In the genomic region with DNA sequence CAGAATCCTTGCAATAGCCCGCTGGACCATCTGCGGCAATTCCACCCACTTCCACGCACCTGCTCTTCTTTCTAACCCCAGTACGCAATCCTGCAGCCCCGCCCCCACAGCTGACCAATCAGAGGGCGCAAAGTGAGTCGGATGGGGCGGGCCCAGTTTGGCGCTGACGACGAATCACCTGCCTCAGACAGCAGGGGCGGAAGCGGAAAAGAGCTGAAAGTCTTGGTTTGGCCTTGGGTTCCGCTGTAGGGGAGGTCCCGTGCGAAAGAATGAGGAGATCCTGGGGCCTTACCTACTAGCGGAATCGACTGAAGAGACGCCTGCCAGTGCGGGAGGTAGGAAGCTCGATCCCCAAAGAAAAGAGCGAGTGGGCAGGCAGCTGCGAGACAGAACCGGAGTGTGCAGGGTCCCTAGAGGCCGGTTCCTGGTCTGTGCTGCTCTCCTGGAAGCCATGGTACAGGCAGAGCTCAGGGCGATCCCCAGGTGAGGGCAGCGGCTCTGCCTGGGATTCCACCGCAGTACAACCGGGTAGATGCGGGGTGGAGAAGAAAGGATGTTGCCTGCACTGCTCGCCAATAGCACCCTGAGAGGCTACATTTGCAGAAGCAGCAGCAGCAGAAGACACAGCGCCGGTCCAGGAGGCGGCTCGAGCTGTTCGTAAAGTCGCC, we compare ENCODE assay signal across 8 cellular contexts. TPM values are rescaled to one million over a fixed set of nuclear protein-coding genes. Genes with fewer than 3 reads are reported as not detected.
A peak's percentile ranks its signal among the peaks of the same experiment; 100 is the strongest.
DNase-seq lines count a peak whose midpoint lies in the region; ATAC-seq, FAIRE-seq and TF ChIP-seq lines count a peak whose summit lies in the region.

TSS of gene TMEM184C (plus strand) at position 225 of the 668 bp plus-strand sequence. CDS start 560 bp downstream, outside the sequence.

- ATAC-seq in GM18502 (IDR thresholded peaks at IDR 0.05; ENCODE audit: poor library complexity, unreplicated experiment) (peak; percentile 100), HG02970 (IDR thresholded peaks at IDR 0.05; ENCODE audit: low FRiP score, unreplicated experiment) (peak; percentile 100), right cardiac atrium (peak; percentile 99 to 100)

- no peak for TF ChIP-seq CTCF in astrocyte (IDR thresholded peaks at IDR 0.05; ENCODE audit: insufficient read depth, low read depth, low read length)
- TF ChIP-seq CTCF in uterus (IDR thresholded peaks at IDR 0.05): no peak

- peaks cover 15% of the 10 kb centered on the region for H3K36me3 Mint-ChIP-seq in T-helper 2 cell treated with Interferon-gamma antibody and Interleukin-4, amounts not matched to agents 5 μg/mL and 100 μg/mL, for 36 hours (ENCODE audit: low read depth)
- H3K36me3 Mint-ChIP-seq in astrocyte (ENCODE audit: low read depth, unreplicated experiment): no peaks in the 10 kb centered on the region

- peaks cover 2% of the 10 kb centered on the region for H3K36me3 ChIP-seq in astrocyte (ENCODE audit: insufficient read depth, low read length)
- no peaks in the 10 kb centered on the region for H3K36me3 ChIP-seq in uterus

- peaks cover 50% of the 10 kb centered on the region for H3K79me2 ChIP-seq in astrocyte (ENCODE audit: insufficient read depth, low read length)

- H3K27me3 Mint-ChIP-seq in T-helper 2 cell treated with Interferon-gamma antibody and Interleukin-4, amounts not matched to agents 5 μg/mL and 100 μg/mL, for 36 hours (ENCODE audit: low read depth): peaks cover 18% of the 10 kb centered on the region
- no peaks in the 10 kb centered on the region for H3K27me3 Mint-ChIP-seq in astrocyte (ENCODE audit: low read depth, unreplicated experiment)

- H3K9me3 Mint-ChIP-seq in T-helper 2 cell treated with Interferon-gamma antibody and Interleukin-4, amounts not matched to agents 5 μg/mL and 100 μg/mL, for 36 hours: no peaks in the 10 kb centered on the region
- no peaks in the 10 kb centered on the region for H3K9me3 Mint-ChIP-seq in astrocyte (ENCODE audit: unreplicated experiment)

- H3K4me3 ChIP-seq in astrocyte (ENCODE audit: insufficient read depth, low read depth, low read length) (peak within 1 kb of the TSS; percentile 97), right cardiac atrium (ENCODE audit: low read length) (peak within 1 kb of the TSS; percentile 81), uterus (peak within 1 kb of the TSS; percentile 80 to 85)

- WGBS in right cardiac atrium: under 1% methylated on average over 37 of the region's 37 CpGs

- H3K27me3 ChIP-seq in astrocyte (ENCODE audit: insufficient read depth, low read length) (no peaks in the 10 kb centered on the region), right cardiac atrium (ENCODE audit: control insufficient read depth, insufficient read depth) (no peaks in the 10 kb centered on the region), uterus (no peaks in the 10 kb centered on the region)

- peaks cover 14% of the 10 kb centered on the region for H4K20me1 ChIP-seq in astrocyte (ENCODE audit: insufficient read depth, low read length)

- H3K27ac ChIP-seq in astrocyte (ENCODE audit: low read depth, low read length) (peak within 1 kb of the TSS; percentile 87), right cardiac atrium (ENCODE audit: low read length) (peak within 1 kb of the TSS; percentile 51), uterus (peak within 1 kb of the TSS; percentile 59 to 79)

- intact Hi-C loops in right cardiac atrium (cut with DNase I) (no loop called here), uterus (cut with DNase I; ENCODE audit: low total_unique reads) (no loop called here)

- peak; percentile 73 for FAIRE-seq in astrocyte (lab: Jason Lieb, UNC)

- peak; percentile 48 to 63 for TF ChIP-seq POLR2A in uterus (IDR thresholded peaks at IDR 0.05)

- H3K4me2 ChIP-seq in astrocyte (ENCODE audit: low read length): peak within 1 kb of the TSS; percentile 93

- H3K9me3 ChIP-seq in astrocyte (ENCODE audit: insufficient read depth, low read depth, low read length) (no peaks in the 10 kb centered on the region), right cardiac atrium (ENCODE audit: control insufficient read depth, low read length) (no peaks in the 10 kb centered on the region), uterus (no peaks in the 10 kb centered on the region)

- H3K4me1 Mint-ChIP-seq in T-helper 2 cell treated with Interferon-gamma antibody and Interleukin-4, amounts not matched to agents 5 μg/mL and 100 μg/mL, for 36 hours (ENCODE audit: low read depth): peaks cover 24% of the 10 kb centered on the region
- peaks cover 11% of the 10 kb centered on the region for H3K4me1 Mint-ChIP-seq in astrocyte (ENCODE audit: low read depth, unreplicated experiment)

- H2AFZ ChIP-seq in astrocyte (ENCODE audit: low read depth, low read length): peak within 1 kb of the TSS; percentile 96

- H3K27ac Mint-ChIP-seq in T-helper 2 cell treated with Interferon-gamma antibody and Interleukin-4, amounts not matched to agents 5 μg/mL and 100 μg/mL, for 36 hours: peak within 1 kb of the TSS; percentile 97
- H3K27ac Mint-ChIP-seq in astrocyte (ENCODE audit: unreplicated experiment): peak within 1 kb of the TSS; percentile 86

- DNase-seq in NCI-H1930 (lab: John Stamatoyannopoulos, UW) (peak; percentile 92), astrocyte (ENCODE audit: low read depth) (peak; percentile 88), right cardiac atrium (peak; percentile 98 to 100 (median 99)), pulmonary artery endothelial cell (ENCODE audit: low read depth, low spot score) (peak; percentile 78), uterus (peak; percentile 97)
- DNase-seq in T-helper 2 cell treated with Interferon-gamma antibody and Interleukin-4, amounts not matched to agents 5 μg/mL and 100 μg/mL, for 36 hours (ENCODE audit: low spot score): peak; percentile 97

- peak within 1 kb of the TSS; percentile 92 for H3K9ac ChIP-seq in astrocyte (ENCODE audit: low read length)

- H3K4me1 ChIP-seq in astrocyte (ENCODE audit: insufficient read depth, low read length): peaks cover 4% of the 10 kb centered on the region
- H3K4me1 ChIP-seq in right cardiac atrium (ENCODE audit: control insufficient read depth, insufficient read depth, low read length): peaks cover 4% of the 10 kb centered on the region
- no peaks in the 10 kb centered on the region for H3K4me1 ChIP-seq in uterus

- peak within 1 kb of the TSS; percentile 92 for H3K4me3 Mint-ChIP-seq in T-helper 2 cell treated with Interferon-gamma antibody and Interleukin-4, amounts not matched to agents 5 μg/mL and 100 μg/mL, for 36 hours
- peak within 1 kb of the TSS; percentile 99 for H3K4me3 Mint-ChIP-seq in astrocyte (ENCODE audit: unreplicated experiment)

RNA-seq across cellular contexts. Expression of gene TMEM184C, which starts in this region (rescaled TPM):
- total RNA-seq in astrocyte (40.8 and 42.3 TPM in 2 replicates), right cardiac atrium (10 to 100 TPM; 27.4 to 31.3 (median 28.5) TPM), pulmonary artery endothelial cell (27.7 and 54.2 TPM in 2 replicates), uterus (10 to 100 TPM; 14.7 to 73.3 (median 51.3) TPM)
- polyA plus RNA-seq in right cardiac atrium: 10.9 TPM

Comparison
In these comparisons a context has a peak if more than half of its experiments do, and no peak if none do; other contexts are left out.
1. Peak in every context shown above with its lines: DNase-seq, ATAC-seq, H3K4me3 ChIP-seq and H3K27ac ChIP-seq.